8 cellular contexts compared by ENCODE assay signal in genomic region chr7:149772236-149772820, GRCh38. TPM values are rescaled to one million over a fixed set of nuclear protein-coding genes. Genes with fewer than 3 reads are reported as not detected.
A peak's percentile ranks its signal among the peaks of the same experiment; 100 is the strongest.
DNase-seq lines count a peak whose midpoint lies in the region; ATAC-seq and TF ChIP-seq lines count a peak whose summit lies in the region.

No MANE protein-coding gene starts in this region.

- peak overlapping the region in 1 of 7 donors; percentile 23 for H3K27ac Mint-ChIP-seq in CD4-positive, alpha-beta memory T cell
- H3K27ac Mint-ChIP-seq in brain = peak overlapping the region in 3 of 5 experiments; percentile 57 to 93 (median 78)

- peaks cover 16% of the 10 kb centered on the region for H3K4me1 ChIP-seq in CD4-positive, alpha-beta memory T cell (ENCODE audit: insufficient read depth, low read length)
- H3K4me1 ChIP-seq in left lung = peaks cover 0 to 47% of the 10 kb centered on the region in 2 donors
- peaks cover 9% of the 10 kb centered on the region for H3K4me1 ChIP-seq in testis

- 2% methylated on average over 25 to 31 of the region's 40 CpGs for WGBS in testis, 2 donors

- H3K27me3 Mint-ChIP-seq in CD4-positive, alpha-beta memory T cell = peaks cover 0 to 3% of the 10 kb centered on the region in 2 donors
- H3K27me3 Mint-ChIP-seq in brain = peaks cover 15% of the 10 kb centered on the region

- no peak overlapping the region for H3K27ac ChIP-seq in CD4-positive, alpha-beta memory T cell (ENCODE audit: low read depth, low read length)
- peak overlapping the region; percentile 72 to 87 for H3K27ac ChIP-seq in left lung
- H3K27ac ChIP-seq in testis = no peak overlapping the region

- H3K27me3 ChIP-seq in CD4-positive, alpha-beta memory T cell (ENCODE audit: insufficient read depth, low read length) = no peaks in the 10 kb centered on the region
- H3K27me3 ChIP-seq in left lung (no peaks in the 10 kb centered on the region), testis (no peaks in the 10 kb centered on the region)

- CTCF ChIA-PET in CD4-positive, alpha-beta memory T cell (lab: Charles Lee; ENCODE audit: partially characterized antibody) = interaction anchor here (0.8 to 2.3 kb wide), 3 partner anchors 28 to 32 kb away, joined by 3 to 7 read pairs (median 7); no protein-coding TSS in a partner anchor

- no peaks in the 10 kb centered on the region for H3K9me3 ChIP-seq in CD4-positive, alpha-beta memory T cell (ENCODE audit: control insufficient read depth in 1 of 2, low read length in 2 of 2)
- no peaks in the 10 kb centered on the region for H3K9me3 ChIP-seq in left lung
- H3K9me3 ChIP-seq in testis = no peaks in the 10 kb centered on the region

- H3K4me3 ChIP-seq in CD4-positive, alpha-beta memory T cell (ENCODE audit: low read length in 2 of 2) = peak overlapping the region in 1 of 2 donors; percentile 60
- H3K4me3 ChIP-seq in left lung = peak overlapping the region; percentile 61 to 74
- peak overlapping the region; percentile 53 to 63 for H3K4me3 ChIP-seq in testis

- no peak for TF ChIP-seq POLR2A in testis (IDR thresholded peaks at IDR 0.05)

- ATAC-seq in left lung (no peak), HG03354 (IDR thresholded peaks at IDR 0.05; ENCODE audit: poor library complexity, severe bottlenecking, unreplicated experiment) (no peak), GM21717 (IDR thresholded peaks at IDR 0.05; ENCODE audit: unreplicated experiment) (no peak)

- peaks cover 3 to 17% (median 6%) of the 10 kb centered on the region in 4 donors for H3K4me1 Mint-ChIP-seq in CD4-positive, alpha-beta memory T cell
- peaks cover 35% of the 10 kb centered on the region for H3K4me1 Mint-ChIP-seq in brain

- intact Hi-C loops in CD4-positive, alpha-beta memory T cell (cut with micrococcal nuclease) = loop anchor here (2.0 kb wide), 2 partner anchors 66 to 100 kb away; partner anchors contain the start of genes ATP6V0E2 and ZNF862
- intact Hi-C loops in left lung (cut with DNase I) = no loop called here
- intact Hi-C loops in testis (cut with DNase I; ENCODE audit: low total_unique reads) = no loop called here

- no peaks in the 10 kb centered on the region for H3K9me3 Mint-ChIP-seq in CD4-positive, alpha-beta memory T cell
- H3K9me3 Mint-ChIP-seq in brain = peaks cover 0 to 3% (median 0%) of the 10 kb centered on the region in 5 experiments

- no peak for TF ChIP-seq CTCF in brain (conservative IDR thresholded peaks at IDR 0.05)
- TF ChIP-seq CTCF in left lung (IDR thresholded peaks at IDR 0.05) = no peak
- no peak for TF ChIP-seq CTCF in testis (IDR thresholded peaks at IDR 0.05)

- H3K36me3 ChIP-seq in CD4-positive, alpha-beta memory T cell (ENCODE audit: insufficient read depth, low read length) = no peaks in the 10 kb centered on the region
- peaks cover 0 to 32% of the 10 kb centered on the region in 2 donors for H3K36me3 ChIP-seq in left lung
- H3K36me3 ChIP-seq in testis (ENCODE audit: low read depth, missing control alignments) = no peaks in the 10 kb centered on the region

- peaks cover 0 to 6% of the 10 kb centered on the region in 2 donors for H3K36me3 Mint-ChIP-seq in CD4-positive, alpha-beta memory T cell
- H3K36me3 Mint-ChIP-seq in brain = peaks cover 22% of the 10 kb centered on the region

- peak in 1 of 5 donors; percentile 23 for DNase-seq in CD4-positive, alpha-beta memory T cell
- DNase-seq in HuH-7.5 (ENCODE audit: low spot score) = peak; percentile 59
- peak in 1 of 2 donors; percentile 92 for DNase-seq in left lung
- no peak for DNase-seq in testis
- DNase-seq in superior temporal gyrus (ENCODE audit: extremely low spot score) = no peak

- POLR2A ChIA-PET in CD4-positive, alpha-beta memory T cell (lab: Charles Lee; ENCODE audit: partially characterized antibody) = interaction anchor here (0.6 to 1.5 kb wide), 6 partner anchors 14 to 487 kb away, joined by 3 to 4 read pairs (median 4); partner anchors contain the start of genes ZNF777 and ZNF862

- H3K4me3 Mint-ChIP-seq in CD4-positive, alpha-beta memory T cell = peak overlapping the region; percentile 61 to 84 (median 77)
- H3K4me3 Mint-ChIP-seq in brain = peak overlapping the region; percentile 78 to 85 (median 83)

RNA-seq across cellular contexts. Expression of gene ZNF467, which starts 1.1 kb away (rescaled TPM):
- 1 to 10 TPM; 2.3 to 2.7 TPM for total RNA-seq in CD4-positive, alpha-beta memory T cell
- 1 to 10 TPM; 1.2 to 3.9 TPM for polyA plus RNA-seq in CD4-positive, alpha-beta memory T cell
- polyA plus RNA-seq in brain (ENCODE audit: insufficient read depth, low read depth, low replicate concordance) = 9.1 TPM
- 10 to 100 TPM; 20.8 to 36.9 TPM for total RNA-seq in left lung
- total RNA-seq in testis = 1 to 10 TPM; 2.4 to 3.3 TPM
- 2.9 TPM for polyA plus RNA-seq in testis (ENCODE audit: insufficient read depth, low read depth, low replicate concordance)

Comparison
In these comparisons a context has a peak if more than half of its experiments do, and no peak if none do; other contexts are left out.
1. H3K27ac ChIP-seq: peak in left lung (2 of 2); none in CD4-positive, alpha-beta memory T cell (single experiment) and testis (0 of 2).
2. RNA of gene ZNF467, which starts 1.1 kb away (total RNA-seq): 20.8 to 36.9 TPM in left lung; 2.4 to 3.3 TPM in testis and 2.3 to 2.7 TPM in CD4-positive, alpha-beta memory T cell; every median in the first group is over 4 times any median in the second.